8 cellular contexts compared by ENCODE assay signal in genomic region chr7:95686109-95686508, GRCh38.
DNase-seq lines count a peak whose midpoint lies in the region; ATAC-seq and TF ChIP-seq lines count a peak whose summit lies in the region.

No MANE protein-coding gene starts in this region.

- TF ChIP-seq CTCF in Caco-2 (IDR thresholded peaks at IDR 0.05; ENCODE audit: insufficient read depth in 1 of 2, low read depth in 1 of 2, low read length in 1 of 2, severe bottlenecking in 1 of 2, unreplicated experiment in 1 of 2) = peak; percentile 41 to 54
- TF ChIP-seq CTCF in HFFc6 (IDR thresholded peaks at IDR 0.05) = peak; percentile 70
- peak; percentile 13 to 87 (median 80) for TF ChIP-seq CTCF in body of pancreas (IDR thresholded peaks at IDR 0.05)
- peak; percentile 54 for TF ChIP-seq CTCF in kidney epithelial cell (IDR thresholded peaks at IDR 0.05; ENCODE audit: insufficient read depth, low read length, poor library complexity, severe bottlenecking)

- H3K27me3 ChIP-seq in Caco-2 (replicated peaks; ENCODE audit: control insufficient read depth, insufficient read depth, low read length) (no peaks in the 10 kb centered on the region), body of pancreas (peaks cover 0 to 4% of the 10 kb centered on the region in 2 donors), kidney epithelial cell (ENCODE audit: control insufficient read depth, insufficient read depth, low read length) (no peaks in the 10 kb centered on the region)

- H3K4me3 Mint-ChIP-seq in Caco-2 (ENCODE audit: unreplicated experiment) = no peak overlapping the region
- no peak overlapping the region for H3K4me3 Mint-ChIP-seq in HFFc6

- H3K9me3 Mint-ChIP-seq in Caco-2 (ENCODE audit: unreplicated experiment) (no peaks in the 10 kb centered on the region), HFFc6 (no peaks in the 10 kb centered on the region)

- no peak for TF ChIP-seq POLR2A in body of pancreas (IDR thresholded peaks at IDR 0.05)

- H3K4me1 ChIP-seq in Caco-2 (no peaks in the 10 kb centered on the region), body of pancreas (no peaks in the 10 kb centered on the region)

- H3K27me3 Mint-ChIP-seq in Caco-2 (ENCODE audit: insufficient read depth, unreplicated experiment) (no peaks in the 10 kb centered on the region), HFFc6 (ENCODE audit: insufficient read depth) (peaks cover 5% of the 10 kb centered on the region)

- ATAC-seq in body of pancreas (peak; percentile 81), HG02970 (IDR thresholded peaks at IDR 0.05; ENCODE audit: low FRiP score, unreplicated experiment) (no peak)

- 3 to 9% methylated on average over 4 of the region's 4 CpGs for WGBS in body of pancreas, 2 donors

- POLR2A ChIA-PET in Caco-2 (lab: Charles Lee) = no interaction called here

- H3K27ac Mint-ChIP-seq in Caco-2 (ENCODE audit: unreplicated experiment) (no peak overlapping the region), HFFc6 (no peak overlapping the region)

- H3K36me3 ChIP-seq in Caco-2 (ENCODE audit: control insufficient read depth, insufficient read depth, low read length) (no peaks in the 10 kb centered on the region), body of pancreas (replicated peaks in 1 of 2; ENCODE audit: insufficient read depth in 1 of 2, low read depth in 2 of 2) (no peaks in the 10 kb centered on the region), kidney epithelial cell (ENCODE audit: control insufficient read depth, insufficient read depth, low read length) (no peaks in the 10 kb centered on the region)

- DNase-seq in Caco-2 (peak; percentile 42 to 51), HFFc6 (peak; percentile 44), NCI-H524 treated with DMSO at 0.1 percent for 48 hours (lab: John Stamatoyannopoulos, UW) (peak; percentile 41), body of pancreas (peak; percentile 66 to 76 (median 70)), kidney epithelial cell (ENCODE audit: low read depth) (peak; percentile 25), superior temporal gyrus (ENCODE audit: extremely low spot score) (peak; percentile 91), posterior vena cava (ENCODE audit: low spot score) (no peak)

- BruUV-seq in Caco-2 (replicated peaks; lab: Mats Ljungman, UMichigan) = no TSS peak

- H3K27ac ChIP-seq in body of pancreas = no peak overlapping the region

- H3K36me3 Mint-ChIP-seq in Caco-2 (ENCODE audit: insufficient read depth, unreplicated experiment) (no peaks in the 10 kb centered on the region), HFFc6 (ENCODE audit: low read depth) (no peaks in the 10 kb centered on the region)

- H3K4me3 ChIP-seq in Caco-2 (ENCODE audit: low read depth, low read length) = no peak overlapping the region
- no peak overlapping the region for H3K4me3 ChIP-seq in body of pancreas
- H3K4me3 ChIP-seq in kidney epithelial cell (ENCODE audit: low read depth, low read length) = no peak overlapping the region

- CTCF ChIA-PET in Caco-2 (lab: Charles Lee) = interaction anchor here (0.7 to 4.4 kb wide), 8 partner anchors 77 to 208 kb away, joined by 3 to 99 read pairs (median 8); no protein-coding TSS in a partner anchor

- H3K4me1 Mint-ChIP-seq in Caco-2 (ENCODE audit: low read depth, unreplicated experiment) (peaks cover 5% of the 10 kb centered on the region), HFFc6 (ENCODE audit: low read depth) (peaks cover 10% of the 10 kb centered on the region; the same call in 1 of the 2 replicates)

- H3K9me3 ChIP-seq in Caco-2 (no peaks in the 10 kb centered on the region), body of pancreas (no peaks in the 10 kb centered on the region)

- intact Hi-C loops in Caco-2 (cut with micrococcal nuclease; ENCODE audit: unreplicated experiment) (loop anchor here (1.0 to 5.0 kb wide), 5 partner anchors 79 to 329 kb away; no protein-coding TSS in a partner anchor), body of pancreas (cut with DNase I) (loop anchor here (5.0 kb wide), 2 partner anchors 154 to 174 kb away; no protein-coding TSS in a partner anchor), posterior vena cava (cut with DNase I) (loop anchor here (2.0 to 10.0 kb wide), 3 partner anchors 91 to 159 kb away; partner anchors contain the start of gene PDK4 (in 1 of the 2))
